In genomic region chr9:136118061-136118366, GRCh38 we compare ENCODE assay signal across 8 cellular contexts. TPM values are rescaled to one million over a fixed set of nuclear protein-coding genes. Genes with fewer than 3 reads are reported as not detected.
A peak's percentile ranks its signal among the peaks of the same experiment; 100 is the strongest.
DNase-seq lines count a peak whose midpoint lies in the region; ATAC-seq and TF ChIP-seq lines count a peak whose summit lies in the region.

No MANE protein-coding gene starts in this region.

- CTCF ChIA-PET in WTC11 (lab: Charles Lee) = interaction anchor here (0.9 to 1.4 kb wide), 13 partner anchors 9 to 157 kb away, joined by 3 to 5 read pairs (median 3); partner anchors contain the start of gene UBAC1

- H3K27me3 Mint-ChIP-seq in WTC11 (ENCODE audit: low read depth) = no peaks in the 10 kb centered on the region

- H3K27ac ChIP-seq in heart right ventricle = peak overlapping the region; percentile 81 to 99 (median 97)
- H3K27ac ChIP-seq in stomach smooth muscle (ENCODE audit: low read length) = peak overlapping the region; percentile 77

- intact Hi-C loops in heart right ventricle (cut with DNase I) = loop anchor here in 4 of 10 donors (1.0 to 5.0 kb wide), 4 partner anchors 23 to 211 kb away; partner anchors contain the start of genes UBAC1 (in 3 of the 4), NACC2 (in 2 of the 4) and CAMSAP1 (in 1 of the 4)
- intact Hi-C loops in cardiac septum (cut with DNase I) = loop anchor here (1.0 to 5.0 kb wide), 2 partner anchors 23 to 211 kb away; partner anchors contain the start of genes CAMSAP1 and NACC2

- H3K36me3 Mint-ChIP-seq in WTC11 = no peaks in the 10 kb centered on the region

- POLR2A ChIA-PET in WTC11 (lab: Charles Lee) = no interaction called here

- peak overlapping the region; percentile 65 for H3K9ac ChIP-seq in iPS-15b (ENCODE audit: low read depth, low read length)
- H3K9ac ChIP-seq in stomach smooth muscle (ENCODE audit: low read length in 2 of 2) = peak overlapping the region; percentile 62 to 86

- DNase-seq in heart right ventricle (peak in 1 of 2 donors; percentile 52), cardiac septum (ENCODE audit: low spot score) (no peak), WTC11 (ENCODE audit: low spot score) (no peak)
- no peak for DNase-seq in stimulated activated CD4-positive, alpha-beta T cell treated with anti-CD3 and anti-CD28 coated beads, Interleukin-2, amount 100 ng/mL, for 24 hours

- H3K9me3 ChIP-seq in heart right ventricle (no peaks in the 10 kb centered on the region), iPS-15b (ENCODE audit: control insufficient read depth, insufficient read depth, low read length) (no peaks in the 10 kb centered on the region), stomach smooth muscle (ENCODE audit: control insufficient read depth in 2 of 2, low read length in 2 of 2) (no peaks in the 10 kb centered on the region)

- H3K36me3 ChIP-seq in heart right ventricle (peaks cover 0 to 33% (median 9%) of the 10 kb centered on the region in 9 donors), iPS-15b (ENCODE audit: control insufficient read depth, insufficient read depth, low read length) (peaks cover 9% of the 10 kb centered on the region), stomach smooth muscle (ENCODE audit: control insufficient read depth in 2 of 2, insufficient read depth in 2 of 2, low read length in 2 of 2) (peaks cover 4 to 6% of the 10 kb centered on the region in 2 donors)

- no peak overlapping the region for H3K27ac Mint-ChIP-seq in WTC11

- no peak for ATAC-seq in heart right ventricle
- no peak for ATAC-seq in WTC11
- ATAC-seq in HG02884 (IDR thresholded peaks at IDR 0.05; ENCODE audit: unreplicated experiment) = no peak
- no peak for ATAC-seq in HG02852 (IDR thresholded peaks at IDR 0.05; ENCODE audit: unreplicated experiment)

- peak overlapping the region; percentile 66 for H3K4me3 Mint-ChIP-seq in WTC11

- H3K4me1 ChIP-seq in heart right ventricle (peaks cover 4 to 38% (median 32%) of the 10 kb centered on the region in 9 donors), iPS-15b (ENCODE audit: control insufficient read depth, insufficient read depth, low read length) (no peaks in the 10 kb centered on the region), stomach smooth muscle (ENCODE audit: control insufficient read depth, insufficient read depth, low read length) (peaks cover 38% of the 10 kb centered on the region)

- TF ChIP-seq CTCF in heart right ventricle (IDR thresholded peaks at IDR 0.05) = peak in 1 of 9 donors; percentile 12
- TF ChIP-seq CTCF in WTC11 (IDR thresholded peaks at IDR 0.05) = no peak

- whole genome bisulfite sequencing in heart right ventricle, 2 donors = 0 to 1% methylated on average over 32 to 36 of the region's 36 CpGs

- H3K4me3 ChIP-seq in heart right ventricle = peak overlapping the region; percentile 52 to 90 (median 74)
- H3K4me3 ChIP-seq in iPS-15b (ENCODE audit: low read depth, low read length) = peak overlapping the region; percentile 58
- H3K4me3 ChIP-seq in stomach smooth muscle (ENCODE audit: low read length in 2 of 2) = peak overlapping the region; percentile 63 to 77

- H3K4me1 Mint-ChIP-seq in WTC11 = no peaks in the 10 kb centered on the region; the same call in 1 of the 2 replicates

- H3K9me3 Mint-ChIP-seq in WTC11 = no peaks in the 10 kb centered on the region

- no peaks in the 10 kb centered on the region for H3K27me3 ChIP-seq in heart right ventricle
- H3K27me3 ChIP-seq in iPS-15b (ENCODE audit: control insufficient read depth, insufficient read depth, low read length) = no peaks in the 10 kb centered on the region
- no peaks in the 10 kb centered on the region for H3K27me3 ChIP-seq in stomach smooth muscle (ENCODE audit: control insufficient read depth in 1 of 2, insufficient read depth in 2 of 2, low read length in 2 of 2)

TF ChIP-seq in WTC11, 78 proteins besides CTCF, POLR2A, EP300 and RAD21:
- TF ChIP-seq E2F1 (CRISPR knock-in tag; IDR thresholded peaks at IDR 0.05) (no peak), AFF4 (CRISPR knock-in tag; IDR thresholded peaks at IDR 0.05; ENCODE audit: borderline replicate concordance) (no peak), ZNF263 (CRISPR knock-in tag; IDR thresholded peaks at IDR 0.05; ENCODE audit: low read depth) (no peak), ZNF416 (CRISPR knock-in tag; IDR thresholded peaks at IDR 0.05) (no peak), AR (CRISPR knock-in tag; IDR thresholded peaks at IDR 0.05) (no peak), JAZF1 (CRISPR knock-in tag; IDR thresholded peaks at IDR 0.05) (no peak), HMGXB4 (CRISPR knock-in tag; IDR thresholded peaks at IDR 0.05) (0 out of 2 replicates have a peak, but pooled peaks have one; percentile 14), ZNF671 (CRISPR knock-in tag; IDR thresholded peaks at IDR 0.05) (no peak), CREB1 (CRISPR knock-in tag; IDR thresholded peaks at IDR 0.05) (no peak)
TF ChIP-seq in WTC11: peak in this region for 1.

RNA-seq across cellular contexts. Expression of gene TMEM250, which starts 0.7 kb away (rescaled TPM):
- total RNA-seq in heart right ventricle (10 to 100 TPM; 12.7 to 24.3 (median 15.4) TPM), cardiac septum (19.8 TPM), WTC11 (2021) (39.4 to 41.0 TPM (median 39.5 TPM) in 3 replicates)
- 10 to 100 TPM in 1 of 2 donors, 1 to 10 TPM in 1; 9.7 to 26.4 TPM for polyA plus RNA-seq in heart right ventricle

RNA-seq across cellular contexts. Expression of gene NACC2, which starts 22.9 kb away (rescaled TPM):
- total RNA-seq in heart right ventricle = 10 to 100 TPM; 32.0 to 55.1 (median 41.1) TPM
- 10 to 100 TPM; 15.6 to 16.5 TPM for polyA plus RNA-seq in heart right ventricle
- total RNA-seq in cardiac septum = 57.8 TPM
- 14.1 to 17.1 TPM (median 14.5 TPM) in 3 replicates for total RNA-seq in WTC11 (2021)
